In the genomic region with DNA sequence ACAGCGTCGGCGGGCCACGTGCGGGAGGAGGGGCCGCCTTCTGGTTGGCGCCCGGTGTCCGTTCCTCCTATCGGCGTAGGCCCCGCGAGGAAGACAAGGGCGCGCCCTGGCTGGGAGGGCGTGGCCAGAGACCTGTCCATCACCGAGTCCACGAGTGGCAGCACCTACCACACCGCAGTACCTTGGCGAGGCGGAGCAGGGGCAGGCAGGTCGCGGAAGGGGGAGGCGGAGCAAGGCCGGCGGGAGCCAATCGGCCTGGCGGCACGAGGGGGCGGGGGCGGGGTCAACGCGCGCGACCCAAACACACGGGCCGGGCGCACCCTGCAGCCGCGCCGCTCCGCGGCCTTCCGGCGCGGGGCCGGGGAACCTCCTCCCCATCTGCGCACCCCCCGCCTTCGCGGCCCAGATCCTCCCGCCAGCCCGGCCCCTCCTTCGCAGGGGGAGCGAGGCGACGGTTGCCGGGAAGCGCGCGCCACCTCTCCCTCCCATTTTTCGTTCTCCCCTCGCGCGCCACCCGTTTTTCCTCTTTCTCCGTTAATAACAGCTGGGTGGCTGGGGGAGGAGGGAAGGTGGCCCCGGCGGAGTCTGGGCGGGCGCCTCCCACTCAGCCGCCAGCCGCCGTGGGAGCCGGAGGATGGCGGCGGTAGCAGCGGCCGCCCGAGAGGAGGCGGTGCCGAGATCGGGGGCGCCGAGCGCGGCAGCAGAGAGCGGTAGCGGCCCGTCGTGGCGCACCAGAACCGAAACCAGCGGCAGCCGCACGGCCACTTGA, we compare ENCODE assay signal across 8 cellular contexts.
DNase-seq lines count a peak whose midpoint lies in the region; ATAC-seq and TF ChIP-seq lines count a peak whose summit lies in the region.

TSS of gene ZNRF2 (plus strand) at position 300 of the 769 bp plus-strand sequence. CDS start 761 bp downstream, outside the sequence.

- H3K36me3 Mint-ChIP-seq in central memory CD8-positive, alpha-beta T cell (ENCODE audit: insufficient read depth) = peaks cover 20% of the 10 kb centered on the region

- DNase-seq in AG09319 (ENCODE audit: extremely low read depth, low read depth) (peak; percentile 94), NCI-H345 (lab: John Stamatoyannopoulos, UW) (peak; percentile 99), islet precursor cell (peak; percentile 100)
- peak; percentile 93 to 99 (median 97) for DNase-seq in activated CD4-positive, CD25-positive, alpha-beta regulatory T cell (lab: John Stamatoyannopoulos, UW)
- peak; percentile 94 to 98 for DNase-seq in central memory CD8-positive, alpha-beta T cell (ENCODE audit: low spot score in 2 of 2)
- peak; percentile 95 to 99 (median 98) for DNase-seq in stimulated activated CD4-positive, alpha-beta T cell treated with anti-CD3 and anti-CD28 coated beads, Interleukin-12 subunit alpha, Interleukin-12 subunit beta, amount 100 ng/mL, for 48 hours (ENCODE audit: low read depth in 2 of 3, low spot score in 1 of 3)

- H3K9me3 Mint-ChIP-seq in central memory CD8-positive, alpha-beta T cell = no peaks in the 10 kb centered on the region

- ATAC-seq in GM19023 (IDR thresholded peaks at IDR 0.05; ENCODE audit: unreplicated experiment) (peak; percentile 89), HG03280 (IDR thresholded peaks at IDR 0.05; ENCODE audit: unreplicated experiment) (peak; percentile 83)
- peak; percentile 88 for ATAC-seq in central memory CD8-positive, alpha-beta T cell (replicated peaks; ENCODE audit: extremely low read depth, poor library complexity, severe bottlenecking)

- no peaks in the 10 kb centered on the region for H3K27me3 Mint-ChIP-seq in central memory CD8-positive, alpha-beta T cell

- H3K4me1 Mint-ChIP-seq in central memory CD8-positive, alpha-beta T cell = peaks cover 58% of the 10 kb centered on the region

- peak within 1 kb of the TSS; percentile 97 for H3K27ac Mint-ChIP-seq in central memory CD8-positive, alpha-beta T cell (ENCODE audit: low read depth)

- peak within 1 kb of the TSS; percentile 94 for H3K4me3 Mint-ChIP-seq in central memory CD8-positive, alpha-beta T cell

- TF ChIP-seq CTCF in AG09319 (IDR thresholded peaks at IDR 0.05; ENCODE audit: low read depth, low read length) = peak; percentile 29

Comparison
In these comparisons a context has a peak if more than half of its experiments do, and no peak if none do; other contexts are left out.
1. Peak in every context shown above with its lines: DNase-seq and ATAC-seq.